In the genomic region with DNA sequence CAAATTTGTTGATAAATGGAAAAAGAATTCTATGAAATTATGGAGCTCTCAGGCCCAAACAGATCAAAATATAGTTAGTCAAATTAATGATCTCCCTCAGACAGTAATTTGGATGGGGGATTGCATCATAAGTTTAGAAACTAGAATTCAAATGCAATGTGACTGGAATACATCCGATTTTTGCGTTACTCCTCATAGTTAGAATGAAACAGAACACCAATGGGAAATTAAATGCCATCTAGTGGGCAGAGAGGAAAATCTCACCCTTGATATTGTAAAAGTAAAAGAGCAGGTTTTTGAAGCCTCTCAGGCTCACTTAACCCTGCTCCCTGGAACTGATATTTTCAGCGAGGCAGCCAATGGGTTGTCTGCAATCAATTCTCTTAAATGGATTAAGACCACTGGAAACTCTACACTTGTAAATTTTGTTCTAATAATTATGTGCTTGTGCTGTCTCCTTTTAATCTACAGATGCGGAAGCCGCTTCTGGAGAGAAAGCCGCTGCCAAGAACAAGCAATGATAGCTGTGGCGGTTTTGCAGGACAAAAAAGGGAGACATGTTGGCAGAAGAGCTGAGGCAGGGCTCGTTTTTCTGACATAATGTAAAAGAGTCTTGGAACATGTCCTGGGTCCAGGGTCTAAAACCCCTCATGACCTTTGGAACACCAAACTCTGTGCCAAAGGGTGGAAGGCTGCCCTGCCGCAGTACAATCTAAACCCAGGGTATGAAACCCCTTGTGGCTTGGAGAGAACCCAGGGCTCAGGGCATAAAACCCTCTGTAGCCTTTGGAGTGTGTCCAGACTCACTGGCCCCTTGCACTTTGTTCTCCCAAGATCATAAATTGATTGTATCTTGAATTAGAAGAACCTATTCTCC, we compare ENCODE assay signal across 5 cellular contexts. TPM values are rescaled to one million over a fixed set of nuclear protein-coding genes. Genes with fewer than 3 reads are reported as not detected.
A peak's percentile ranks its signal among the peaks of the same experiment; 100 is the strongest.
DNase-seq lines count a peak whose midpoint lies in the region; ATAC-seq and TF ChIP-seq lines count a peak whose summit lies in the region.

No MANE protein-coding gene starts in this region.

- peaks cover 30% of the 10 kb centered on the region for H3K36me3 Mint-ChIP-seq in activated T-helper 1 cell treated with anti-CD3 and anti-CD28 coated beads, Interleukin-12 subunit alpha, Interleukin-12 subunit beta, Interleukin-2, Interleukin-4 antibody, amounts not matched to agents 30 ng/mL and 10 ng/mL and 1 ng/mL, durations not matched to agents 14 hours and 24 hours and 36 hours (ENCODE audit: low read depth)

- intact Hi-C loops in activated T-helper 1 cell treated with anti-CD3 and anti-CD28 coated beads, Interleukin-12 subunit alpha, Interleukin-12 subunit beta, Interleukin-2, Interleukin-4 antibody, amounts not matched to agents 30 ng/mL and 10 ng/mL and 1 ng/mL, durations not matched to agents 14 hours and 24 hours and 36 hours (cut with micrococcal nuclease) = no loop called here

- peaks cover 4% of the 10 kb centered on the region for H3K4me1 Mint-ChIP-seq in activated T-helper 1 cell treated with anti-CD3 and anti-CD28 coated beads, Interleukin-12 subunit alpha, Interleukin-12 subunit beta, Interleukin-2, Interleukin-4 antibody, amounts not matched to agents 30 ng/mL and 10 ng/mL and 1 ng/mL, durations not matched to agents 14 hours and 24 hours and 36 hours (ENCODE audit: low read depth)

- no peaks in the 10 kb centered on the region for H3K27me3 Mint-ChIP-seq in activated T-helper 1 cell treated with anti-CD3 and anti-CD28 coated beads, Interleukin-12 subunit alpha, Interleukin-12 subunit beta, Interleukin-2, Interleukin-4 antibody, amounts not matched to agents 30 ng/mL and 10 ng/mL and 1 ng/mL, durations not matched to agents 14 hours and 24 hours and 36 hours (ENCODE audit: insufficient read depth)

- DNase-seq in H7 = peak; percentile 54
- DNase-seq in left lobe of liver (ENCODE audit: low spot score) = peak; percentile 79
- no peak for DNase-seq in NCI-H187 (lab: John Stamatoyannopoulos, UW)
- no peak for DNase-seq in activated T-helper 1 cell treated with anti-CD3 and anti-CD28 coated beads, Interleukin-12 subunit alpha, Interleukin-12 subunit beta, Interleukin-2, Interleukin-4 antibody, amounts not matched to agents 30 ng/mL and 10 ng/mL and 1 ng/mL, durations not matched to agents 14 hours and 24 hours and 36 hours (ENCODE audit: low spot score)

- H3K36me3 ChIP-seq in H7 (replicated peaks; ENCODE audit: control insufficient read depth, insufficient read depth, low read length) = peaks cover 2% of the 10 kb centered on the region

- peak; percentile 42; the same call in 1 of the 3 replicates for ATAC-seq in SK-N-SH treated with all-trans-retinoic acid at 6 μM for 48 hours
- ATAC-seq in left lobe of liver = peak; percentile 83

- H3K4me3 Mint-ChIP-seq in activated T-helper 1 cell treated with anti-CD3 and anti-CD28 coated beads, Interleukin-12 subunit alpha, Interleukin-12 subunit beta, Interleukin-2, Interleukin-4 antibody, amounts not matched to agents 30 ng/mL and 10 ng/mL and 1 ng/mL, durations not matched to agents 14 hours and 24 hours and 36 hours = no peak overlapping the region

- no peak overlapping the region for H3K27ac Mint-ChIP-seq in activated T-helper 1 cell treated with anti-CD3 and anti-CD28 coated beads, Interleukin-12 subunit alpha, Interleukin-12 subunit beta, Interleukin-2, Interleukin-4 antibody, amounts not matched to agents 30 ng/mL and 10 ng/mL and 1 ng/mL, durations not matched to agents 14 hours and 24 hours and 36 hours

- H3K27me3 ChIP-seq in H7 (ENCODE audit: control insufficient read depth, insufficient read depth, low read length) = no peaks in the 10 kb centered on the region

- no peak overlapping the region for H3K4me3 ChIP-seq in H7 (ENCODE audit: insufficient read depth, low read depth, low read length)

- peaks cover 62% of the 10 kb centered on the region for H3K9me3 Mint-ChIP-seq in activated T-helper 1 cell treated with anti-CD3 and anti-CD28 coated beads, Interleukin-12 subunit alpha, Interleukin-12 subunit beta, Interleukin-2, Interleukin-4 antibody, amounts not matched to agents 30 ng/mL and 10 ng/mL and 1 ng/mL, durations not matched to agents 14 hours and 24 hours and 36 hours

TF ChIP-seq in SK-N-SH treated with all-trans-retinoic acid at 6 μM for 48 hours, 23 proteins besides CTCF, POLR2A, EP300 and RAD21:
- TF ChIP-seq RARB (CRISPR knock-in tag; IDR thresholded peaks at IDR 0.05) (no peak), ZFP30 (CRISPR knock-in tag; IDR thresholded peaks at IDR 0.05) (no peak), ZNF565 (CRISPR knock-in tag; conservative IDR thresholded peaks at IDR 0.05; ENCODE audit: low read depth) (no peak), OSR1 (CRISPR knock-in tag; IDR thresholded peaks at IDR 0.05) (no peak), ZFP3 (CRISPR knock-in tag; IDR thresholded peaks at IDR 0.05) (no peak), CREB5 (CRISPR knock-in tag; IDR thresholded peaks at IDR 0.05; ENCODE audit: low read depth) (no peak)

RNA-seq across cellular contexts. Expression of gene ZNF417, which starts 12.9 kb away (rescaled TPM):
- total RNA-seq in H7 (2014; rRNA removed; shearing (Covaris generic)) = 8.1 and 10.6 TPM in 2 replicates
- total RNA-seq in left lobe of liver = 15.2 TPM
- 10.9 and 11.6 TPM in 2 replicates for total RNA-seq in activated T-helper 1 cell treated with anti-CD3 and anti-CD28 coated beads, Interleukin-12 subunit alpha, Interleukin-12 subunit beta, Interleukin-2, Interleukin-4 antibody, amounts not matched to agents 30 ng/mL and 10 ng/mL and 1 ng/mL, durations not matched to agents 14 hours and 24 hours and 36 hours

RNA-seq across cellular contexts. Expression of gene ZNF814, which starts 14.7 kb away (rescaled TPM):
- 16.8 and 24.3 TPM in 2 replicates for total RNA-seq in H7 (2014; rRNA removed; shearing (Covaris generic))
- 12.9 TPM for total RNA-seq in left lobe of liver
- total RNA-seq in activated T-helper 1 cell treated with anti-CD3 and anti-CD28 coated beads, Interleukin-12 subunit alpha, Interleukin-12 subunit beta, Interleukin-2, Interleukin-4 antibody, amounts not matched to agents 30 ng/mL and 10 ng/mL and 1 ng/mL, durations not matched to agents 14 hours and 24 hours and 36 hours = 14.1 and 15.7 TPM in 2 replicates

RNA-seq across cellular contexts. Expression of gene ZNF418, which starts 31.7 kb away (rescaled TPM):
- 5.7 and 6.0 TPM in 2 replicates for total RNA-seq in H7 (2014; rRNA removed; shearing (Covaris generic))
- total RNA-seq in left lobe of liver = 3.5 TPM
- 0.70 and 3.6 TPM in 2 replicates for total RNA-seq in activated T-helper 1 cell treated with anti-CD3 and anti-CD28 coated beads, Interleukin-12 subunit alpha, Interleukin-12 subunit beta, Interleukin-2, Interleukin-4 antibody, amounts not matched to agents 30 ng/mL and 10 ng/mL and 1 ng/mL, durations not matched to agents 14 hours and 24 hours and 36 hours

RNA-seq across cellular contexts. Expression of gene ZNF256, which starts 44.0 kb away (rescaled TPM):
- total RNA-seq in H7 (2014; rRNA removed; shearing (Covaris generic)) = 4.0 and 6.8 TPM in 2 replicates
- total RNA-seq in left lobe of liver = 1.1 TPM
- total RNA-seq in activated T-helper 1 cell treated with anti-CD3 and anti-CD28 coated beads, Interleukin-12 subunit alpha, Interleukin-12 subunit beta, Interleukin-2, Interleukin-4 antibody, amounts not matched to agents 30 ng/mL and 10 ng/mL and 1 ng/mL, durations not matched to agents 14 hours and 24 hours and 36 hours = 2.5 and 3.4 TPM in 2 replicates

RNA-seq across cellular contexts. Expression of gene ZNF587, which starts 53.9 kb away (rescaled TPM):
- total RNA-seq in H7 (2014; rRNA removed; shearing (Covaris generic)) = 19.0 and 19.7 TPM in 2 replicates
- total RNA-seq in left lobe of liver = 19.1 TPM
- 29.4 and 29.6 TPM in 2 replicates for total RNA-seq in activated T-helper 1 cell treated with anti-CD3 and anti-CD28 coated beads, Interleukin-12 subunit alpha, Interleukin-12 subunit beta, Interleukin-2, Interleukin-4 antibody, amounts not matched to agents 30 ng/mL and 10 ng/mL and 1 ng/mL, durations not matched to agents 14 hours and 24 hours and 36 hours

Comparison
In these comparisons a context has a peak if more than half of its experiments do, and no peak if none do; other contexts are left out.
1. DNase-seq: peak in H7 (single experiment) and left lobe of liver (single experiment); none in NCI-H187 (0 of 2) and activated T-helper 1 cell treated with anti-CD3 and anti-CD28 coated beads, Interleukin-12 subunit alpha, Interleukin-12 subunit beta, Interleukin-2, Interleukin-4 antibody, amounts not matched to agents 30 ng/mL and 10 ng/mL and 1 ng/mL, durations not matched to agents 14 hours and 24 hours and 36 hours (single experiment).